8 cellular contexts compared by ENCODE assay signal in the genomic region with DNA sequence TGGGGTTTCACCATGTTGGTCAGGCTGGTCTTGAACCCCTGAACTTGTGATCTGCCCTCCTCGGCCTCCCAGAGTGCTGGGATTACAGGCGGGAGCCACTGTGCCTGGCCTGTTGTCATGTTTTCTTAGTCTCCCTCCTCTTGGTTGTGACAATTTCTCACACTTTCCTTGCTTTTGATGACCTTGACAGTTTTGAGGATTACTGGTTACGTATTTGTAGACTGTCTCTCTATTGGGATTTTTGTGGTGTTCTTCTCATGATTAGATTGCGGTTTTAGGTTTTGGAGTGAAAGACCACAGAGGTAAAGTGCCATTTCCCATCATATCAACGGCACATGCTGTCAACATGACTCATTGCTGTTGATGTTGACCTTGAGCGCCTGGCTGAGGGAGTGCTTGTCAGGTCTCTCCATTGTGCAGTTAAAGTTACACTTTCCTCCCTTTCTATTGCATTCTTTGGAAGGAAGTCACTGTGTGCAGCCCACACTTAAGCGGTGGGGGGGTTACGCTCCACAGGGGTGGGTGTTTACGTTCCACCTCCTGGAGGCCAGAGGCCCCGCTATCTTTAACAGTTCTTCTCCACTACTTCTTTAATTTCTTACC. TPM values are rescaled to one million over a fixed set of nuclear protein-coding genes. Genes with fewer than 3 reads are reported as not detected.
A peak's percentile ranks its signal among the peaks of the same experiment; 100 is the strongest.
DNase-seq lines count a peak whose midpoint lies in the region; ATAC-seq, FAIRE-seq and TF ChIP-seq lines count a peak whose summit lies in the region.

No MANE protein-coding gene starts in this region.

- H3K36me3 Mint-ChIP-seq in activated naive CD4-positive, alpha-beta T cell treated with anti-CD3 and anti-CD28 coated beads, Interleukin-2, amount 10 ng/mL, durations not matched to agents 7 days and 5 days, result no peaks in the 10 kb centered on the region

- H3K4me1 ChIP-seq in left lung, result no peaks in the 10 kb centered on the region

- DNase-seq in GM12892 (ENCODE audit: insufficient read length), result no peak
- DNase-seq in MV-4-11 (lab: John Stamatoyannopoulos, UW), result peak; percentile 70
- DNase-seq in activated naive CD4-positive, alpha-beta T cell treated with anti-CD3 and anti-CD28 coated beads, Interleukin-2, amount 10 ng/mL, durations not matched to agents 7 days and 5 days, result peak; percentile 44
- DNase-seq in left lung, result no peak
- no peak for DNase-seq in coronary artery (ENCODE audit: low spot score)
- no peak for DNase-seq in NCI-H774 (lab: John Stamatoyannopoulos, UW)
- no peak for DNase-seq in amygdala (lab: John Stamatoyannopoulos, UW)

- no peak for TF ChIP-seq CTCF in left lung (IDR thresholded peaks at IDR 0.05)
- TF ChIP-seq CTCF in coronary artery (IDR thresholded peaks at IDR 0.05), result no peak

- H3K36me3 ChIP-seq in left lung, result no peaks in the 10 kb centered on the region

- intact Hi-C loops in left lung (cut with DNase I), result no loop called here

- H3K27me3 ChIP-seq in left lung, result peaks cover 0 to 36% of the 10 kb centered on the region in 2 donors

- CTCF ChIA-PET in activated naive CD4-positive, alpha-beta T cell treated with anti-CD3 and anti-CD28 coated beads, Interleukin-2, amount 10 ng/mL, durations not matched to agents 7 days and 5 days (lab: Charles Lee), result interaction anchor here (1.3 to 2.4 kb wide), 5 partner anchors 14 to 60 kb away, joined by 3 to 9 read pairs (median 5); no protein-coding TSS in a partner anchor

- no peaks in the 10 kb centered on the region for H3K9me3 ChIP-seq in left lung

- no peak overlapping the region for H3K4me3 Mint-ChIP-seq in activated naive CD4-positive, alpha-beta T cell treated with anti-CD3 and anti-CD28 coated beads, Interleukin-2, amount 10 ng/mL, durations not matched to agents 7 days and 5 days

- ATAC-seq in left lung (peak; percentile 81), HG03045 (IDR thresholded peaks at IDR 0.05; ENCODE audit: unreplicated experiment) (no peak)

- TF ChIP-seq POLR2A in GM12892 (IDR thresholded peaks at IDR 0.05; ENCODE audit: low read depth, low read length), result no peak

- peak; percentile 66 for FAIRE-seq in GM12892 (lab: Jason Lieb, UNC)

- no peak overlapping the region for H3K27ac Mint-ChIP-seq in activated naive CD4-positive, alpha-beta T cell treated with anti-CD3 and anti-CD28 coated beads, Interleukin-2, amount 10 ng/mL, durations not matched to agents 7 days and 5 days

- peaks cover 8% of the 10 kb centered on the region for H3K4me1 Mint-ChIP-seq in activated naive CD4-positive, alpha-beta T cell treated with anti-CD3 and anti-CD28 coated beads, Interleukin-2, amount 10 ng/mL, durations not matched to agents 7 days and 5 days

- H3K27ac ChIP-seq in left lung (no peak overlapping the region), coronary artery (no peak overlapping the region)

- H3K27me3 Mint-ChIP-seq in activated naive CD4-positive, alpha-beta T cell treated with anti-CD3 and anti-CD28 coated beads, Interleukin-2, amount 10 ng/mL, durations not matched to agents 7 days and 5 days, result peaks cover 85% of the 10 kb centered on the region

- H3K9me3 Mint-ChIP-seq in activated naive CD4-positive, alpha-beta T cell treated with anti-CD3 and anti-CD28 coated beads, Interleukin-2, amount 10 ng/mL, durations not matched to agents 7 days and 5 days, result no peaks in the 10 kb centered on the region

- H3K4me3 ChIP-seq in left lung (no peak overlapping the region), coronary artery (no peak overlapping the region)

RNA-seq across cellular contexts. Expression of a gene that starts 10.8 kb away (rescaled TPM):
- 0.36 TPM for polyA plus RNA-seq in GM12892 (2012; ENCODE audit: missing spikeins)
- under 1 TPM; 0.76 TPM for total RNA-seq in left lung

RNA-seq across cellular contexts. Expression of a gene that starts 25.2 kb away (rescaled TPM):
- polyA plus RNA-seq in GM12892 (2012; ENCODE audit: missing spikeins), result 0.47 TPM
- total RNA-seq in left lung, result under 1 TPM in 1 of 2 donors, not detected in 1; 0.16 TPM

RNA-seq across cellular contexts. Expression of a gene that starts 45.6 kb away (rescaled TPM):
- 0.53 TPM for polyA plus RNA-seq in GM12892 (2012; ENCODE audit: missing spikeins)
- total RNA-seq in left lung, result not detected

RNA-seq across cellular contexts. Expression of a gene that starts 52.1 kb away (rescaled TPM):
- polyA plus RNA-seq in GM12892 (2012; ENCODE audit: missing spikeins), result 11.5 TPM
- 10 to 100 TPM; 29.4 to 60.2 TPM for total RNA-seq in left lung

Comparison
In these comparisons a context has a peak if more than half of its experiments do, and no peak if none do; other contexts are left out.
1. DNase-seq: peak in MV-4-11 (single experiment) and activated naive CD4-positive, alpha-beta T cell treated with anti-CD3 and anti-CD28 coated beads, Interleukin-2, amount 10 ng/mL, durations not matched to agents 7 days and 5 days (single experiment); none in GM12892 (single experiment), left lung (0 of 2), coronary artery (single experiment), NCI-H774 (single experiment) and amygdala (0 of 56).